Comparison of ENCODE assay signal across 8 cellular contexts in the genomic region with DNA sequence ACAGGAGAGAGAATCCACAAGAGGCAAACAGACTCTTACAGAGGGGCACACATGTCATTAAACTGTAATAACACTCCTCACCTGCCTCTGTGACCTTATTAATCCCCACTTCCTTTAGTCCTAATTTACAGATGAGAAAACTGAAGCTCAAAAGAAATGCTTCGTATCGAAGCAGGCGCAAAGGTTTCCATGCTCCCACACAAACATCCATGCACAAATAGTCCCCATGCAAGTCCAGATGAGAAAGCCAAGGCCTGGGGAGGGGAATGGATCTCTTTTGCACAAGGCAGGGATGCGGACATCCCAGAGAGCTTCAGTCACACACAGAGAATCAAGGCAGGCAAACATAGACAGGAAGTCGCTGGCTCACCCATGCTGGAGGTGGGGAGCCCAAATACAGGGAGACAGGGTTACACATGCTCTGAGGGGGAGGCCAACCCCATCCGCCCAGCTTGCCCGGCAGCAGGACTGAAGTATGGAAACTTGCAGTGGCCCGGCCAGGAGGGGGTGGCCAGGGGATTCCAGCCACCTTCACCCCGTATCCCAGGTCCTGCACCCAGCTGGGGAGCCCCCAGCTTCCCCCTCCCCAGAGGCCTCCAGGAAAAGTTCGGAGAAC. TPM values are rescaled to one million over a fixed set of nuclear protein-coding genes. Genes with fewer than 3 reads are reported as not detected.
DNase-seq lines count a peak whose midpoint lies in the region; ATAC-seq lines count a peak whose summit lies in the region.

No MANE protein-coding gene starts in this region.

- no peak overlapping the region for H3K27ac ChIP-seq in neuronal stem cell (replicated peaks; ENCODE audit: low read length)

- intact Hi-C loops in dendritic cell treated with granulocyte-macrophage colony-stimulating factor and Interleukin-4, amounts not matched to agents 40 ng/mL and 50 ng/mL, for 4 days (cut with micrococcal nuclease) = no loop called here

- H3K9me3 Mint-ChIP-seq in IgD-negative memory B cell = peaks cover 0 to 2% (median 0%) of the 10 kb centered on the region in 3 donors
- H3K9me3 Mint-ChIP-seq in dendritic cell treated with granulocyte-macrophage colony-stimulating factor and Interleukin-4, amounts not matched to agents 40 ng/mL and 50 ng/mL, for 4 days = no peaks in the 10 kb centered on the region

- H2BK15ac ChIP-seq in neuronal stem cell (ENCODE audit: low read length) = peak overlapping the region; percentile 99

- H3K14ac ChIP-seq in neuronal stem cell (ENCODE audit: low read length) = peak overlapping the region; percentile 32

- H3K9ac ChIP-seq in neuronal stem cell (ENCODE audit: low read depth, low read length, poor library complexity) = peak overlapping the region; percentile 75

- peak overlapping the region in 2 of 3 donors; percentile 11 to 92 for H3K27ac Mint-ChIP-seq in IgD-negative memory B cell
- no peak overlapping the region for H3K27ac Mint-ChIP-seq in dendritic cell treated with granulocyte-macrophage colony-stimulating factor and Interleukin-4, amounts not matched to agents 40 ng/mL and 50 ng/mL, for 4 days

- H3K18ac ChIP-seq in neuronal stem cell (ENCODE audit: low read length) = peak overlapping the region; percentile 97

- peak overlapping the region; percentile 71 for H2BK5ac ChIP-seq in neuronal stem cell (ENCODE audit: low read length)

- H2BK120ac ChIP-seq in neuronal stem cell (ENCODE audit: low read depth, low read length) = peak overlapping the region; percentile 78

- peak overlapping the region; percentile 71 for H3K4me2 ChIP-seq in neuronal stem cell (ENCODE audit: insufficient read depth, low read length, poor library complexity, severe bottlenecking)

- H3K36me3 Mint-ChIP-seq in IgD-negative memory B cell = no peaks in the 10 kb centered on the region
- no peaks in the 10 kb centered on the region for H3K36me3 Mint-ChIP-seq in dendritic cell treated with granulocyte-macrophage colony-stimulating factor and Interleukin-4, amounts not matched to agents 40 ng/mL and 50 ng/mL, for 4 days (ENCODE audit: low read depth)

- WGBS in neuronal stem cell (ENCODE audit: extremely low coverage in 2 of 2, insufficient read length in 2 of 2, insufficient replicate concordance in 1 of 2), 2 donors = no CpG with 5 or more reads among the region's 10 CpGs

- no peak overlapping the region for H4K91ac ChIP-seq in neuronal stem cell (ENCODE audit: low read depth, low read length, poor library complexity)

- H3K27me3 ChIP-seq in neuronal stem cell (ENCODE audit: control insufficient read depth in 3 of 3, insufficient read depth in 3 of 3, low read depth in 1 of 3, low read length in 3 of 3) = peaks cover 0 to 94% (median 50%) of the 10 kb centered on the region in 3 experiments

- H3K9me3 ChIP-seq in neuronal stem cell (replicated peaks in 1 of 2; ENCODE audit: control insufficient read depth in 2 of 2, insufficient read depth in 1 of 2, low read depth in 1 of 2, low read length in 2 of 2) = peaks cover 0 to 3% of the 10 kb centered on the region in 2 donors

- ATAC-seq in HG02678 (IDR thresholded peaks at IDR 0.05; ENCODE audit: unreplicated experiment) = no peak

- peaks cover 49% of the 10 kb centered on the region for H3K27me3 Mint-ChIP-seq in IgD-negative memory B cell
- peaks cover 79% of the 10 kb centered on the region for H3K27me3 Mint-ChIP-seq in dendritic cell treated with granulocyte-macrophage colony-stimulating factor and Interleukin-4, amounts not matched to agents 40 ng/mL and 50 ng/mL, for 4 days

- peaks cover 2% of the 10 kb centered on the region for H3K79me1 ChIP-seq in neuronal stem cell (ENCODE audit: low read depth, low read length)

- peaks cover 11 to 17% of the 10 kb centered on the region in 2 donors for H3K4me1 ChIP-seq in neuronal stem cell (ENCODE audit: control insufficient read depth in 2 of 2, insufficient read depth in 1 of 2, low read depth in 1 of 2, low read length in 2 of 2)

- H3K36me3 ChIP-seq in neuronal stem cell (replicated peaks in 1 of 2; ENCODE audit: control insufficient read depth in 2 of 2, insufficient read depth in 2 of 2, low read length in 2 of 2) = peaks cover 0 to 3% of the 10 kb centered on the region in 2 donors

- H2AFZ ChIP-seq in neuronal stem cell (ENCODE audit: low read length) = peak overlapping the region; percentile 52

- peak overlapping the region; percentile 91 for H2AK5ac ChIP-seq in neuronal stem cell (ENCODE audit: low read depth, low read length)

- H3K4me3 ChIP-seq in neuronal stem cell (ENCODE audit: low read length in 2 of 2) = peak overlapping the region; percentile 13 to 87

- peak overlapping the region in 3 of 4 donors; percentile 16 to 90 (median 64) for H3K4me3 Mint-ChIP-seq in IgD-negative memory B cell
- peak overlapping the region; percentile 30 for H3K4me3 Mint-ChIP-seq in dendritic cell treated with granulocyte-macrophage colony-stimulating factor and Interleukin-4, amounts not matched to agents 40 ng/mL and 50 ng/mL, for 4 days

- H3K4me1 Mint-ChIP-seq in IgD-negative memory B cell = peaks cover 14 to 20% (median 19%) of the 10 kb centered on the region in 3 donors
- H3K4me1 Mint-ChIP-seq in dendritic cell treated with granulocyte-macrophage colony-stimulating factor and Interleukin-4, amounts not matched to agents 40 ng/mL and 50 ng/mL, for 4 days (ENCODE audit: low read depth) = peaks cover 47% of the 10 kb centered on the region

- H3K4ac ChIP-seq in neuronal stem cell (ENCODE audit: low read length) = no peak overlapping the region

- peak overlapping the region; percentile 5 for H3K23ac ChIP-seq in neuronal stem cell (ENCODE audit: low read depth, low read length, poor library complexity)

- H4K8ac ChIP-seq in neuronal stem cell (ENCODE audit: low read depth, low read length) = no peak overlapping the region

- DNase-seq in COR-L47 (lab: John Stamatoyannopoulos, UW) = peak; percentile 7
- no peak for DNase-seq in neuronal stem cell (ENCODE audit: low spot score)
- no peak for DNase-seq in LoVo (ENCODE audit: low spot score)
- no peak for DNase-seq in SIG-M5 treated with dmso at 0.1 percent for 504 hours (lab: John Stamatoyannopoulos, UW; ENCODE audit: unreplicated experiment)
- DNase-seq in NCI-H2227 treated with DMSO at 0.1 percent for 48 hours (lab: John Stamatoyannopoulos, UW) = no peak

- peak overlapping the region; percentile 63 for H2BK12ac ChIP-seq in neuronal stem cell (ENCODE audit: low read length)

RNA-seq across cellular contexts. Expression of a gene that starts 0.5 kb away (rescaled TPM):
- 5.1 TPM for polyA plus RNA-seq in IgD-negative memory B cell
- 5.2 TPM for polyA plus RNA-seq in neuronal stem cell (2013, experiment 1 of 2)
- 5.2 TPM for polyA plus RNA-seq in neuronal stem cell (2013, experiment 2 of 2)

RNA-seq across cellular contexts. Expression of a gene that starts 13.6 kb away (rescaled TPM):
- polyA plus RNA-seq in IgD-negative memory B cell = 32.9 TPM
- polyA plus RNA-seq in neuronal stem cell (2013, experiment 1 of 2) = 32.5 TPM
- 30.9 TPM for polyA plus RNA-seq in neuronal stem cell (2013, experiment 2 of 2)

RNA-seq across cellular contexts. Expression of a gene that starts 26.9 kb away (rescaled TPM):
- polyA plus RNA-seq in IgD-negative memory B cell = 21.0 TPM
- 25.1 TPM for polyA plus RNA-seq in neuronal stem cell (2013, experiment 1 of 2)
- polyA plus RNA-seq in neuronal stem cell (2013, experiment 2 of 2) = 24.7 TPM

RNA-seq across cellular contexts. Expression of a gene that starts 49.0 kb away (rescaled TPM):
- 35.6 TPM for polyA plus RNA-seq in IgD-negative memory B cell
- polyA plus RNA-seq in neuronal stem cell (2013, experiment 1 of 2) = 19.4 TPM
- 18.1 TPM for polyA plus RNA-seq in neuronal stem cell (2013, experiment 2 of 2)

RNA-seq across cellular contexts. Expression of a gene that starts 52.0 kb away (rescaled TPM):
- polyA plus RNA-seq in IgD-negative memory B cell = 193 TPM
- polyA plus RNA-seq in neuronal stem cell (2013, experiment 1 of 2) = 2.9 TPM
- 2.6 TPM for polyA plus RNA-seq in neuronal stem cell (2013, experiment 2 of 2)
